13 cellular contexts compared by ENCODE assay signal in the genomic region with DNA sequence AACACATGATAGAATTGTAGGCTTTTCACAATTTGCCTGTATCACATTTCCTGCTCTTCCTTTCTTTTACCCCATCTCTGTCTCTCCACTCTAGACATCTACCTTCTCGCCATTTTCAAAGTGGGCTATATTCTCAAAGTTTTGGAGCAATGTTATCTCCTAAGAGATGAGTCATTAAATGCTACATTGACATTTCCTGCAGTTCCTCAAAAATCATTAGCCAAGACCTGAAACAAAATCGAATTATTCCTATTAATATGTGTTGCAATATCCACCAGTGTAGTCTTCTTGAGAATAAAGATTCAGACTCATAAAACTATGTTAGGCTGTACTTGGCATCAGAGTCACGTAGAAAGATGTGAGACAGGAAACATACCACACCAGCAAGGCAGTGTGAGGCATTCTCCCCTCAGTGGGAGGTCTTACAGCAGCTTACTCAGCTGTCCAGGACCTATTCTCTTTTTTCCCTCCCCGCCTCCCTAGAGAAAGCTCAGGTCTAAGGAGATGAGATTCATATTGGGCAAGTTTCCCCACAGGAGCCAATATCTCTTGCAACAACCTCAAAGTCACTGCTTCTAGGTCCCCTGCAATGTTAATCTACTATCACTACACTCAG. TPM values are rescaled to one million over a fixed set of nuclear protein-coding genes. Genes with fewer than 3 reads are reported as not detected.
DNase-seq lines count a peak whose midpoint lies in the region; ATAC-seq, FAIRE-seq and TF ChIP-seq lines count a peak whose summit lies in the region.
"Had no signal": no experiment of that assay in that cellular context is flagged by ENCODE, and none has a peak within 500 bp of the region (broad histone marks: within the 10 kb centered on the region; RNA-seq: fewer than 3 reads in every experiment).

No MANE protein-coding gene starts in this region.

- H3K4me3 Mint-ChIP-seq in stimulated activated naive B cell treated with anti-CD40 and anti-IgM and Interleukin-4, amounts not matched to agents 10 μg/mL and 1 μg/mL and 100 μg/mL, for 72 hours = no peak overlapping the region

- no peak overlapping the region for H3K27ac ChIP-seq in HepG2 (ENCODE audit: extremely low read length, insufficient read depth, low read length)
- H3K27ac ChIP-seq: C4-2B, pancreas, VCaP had no signal

- H3K9ac ChIP-seq in HepG2 (ENCODE audit: insufficient read depth, low read depth, low read length) = no peak overlapping the region

- peaks cover 15% of the 10 kb centered on the region for H3K4me1 ChIP-seq in HepG2 (ENCODE audit: insufficient read depth, low read length)
- H3K4me1 ChIP-seq: pancreas had no signal

- BruUV-seq in HepG2 (replicated peaks; lab: Mats Ljungman, UMichigan) = no TSS peak

- no peak overlapping the region for H3K4me2 ChIP-seq in HepG2 (ENCODE audit: low read depth, low read length)

- no peak for TF ChIP-seq EP300 in HepG2 (IDR thresholded peaks at IDR 0.05; ENCODE audit: low read depth in 2 of 2, low read length in 2 of 2)
- TF ChIP-seq EP300 in HepG2 (CRISPR knock-in tag; IDR thresholded peaks at IDR 0.05; ENCODE audit: borderline replicate concordance) = no peak

- H3K79me2 ChIP-seq in HepG2 (ENCODE audit: insufficient read depth, low read length) = no peaks in the 10 kb centered on the region

- H3K27me3 Mint-ChIP-seq in stimulated activated naive B cell treated with anti-CD40 and anti-IgM and Interleukin-4, amounts not matched to agents 10 μg/mL and 1 μg/mL and 100 μg/mL, for 72 hours = no peaks in the 10 kb centered on the region

- no peaks in the 10 kb centered on the region for H3K9me3 ChIP-seq in HepG2 (ENCODE audit: low read length)
- H3K9me3 ChIP-seq: pancreas had no signal

- H3K27ac Mint-ChIP-seq in stimulated activated naive B cell treated with anti-CD40 and anti-IgM and Interleukin-4, amounts not matched to agents 10 μg/mL and 1 μg/mL and 100 μg/mL, for 72 hours = no peak overlapping the region

- in situ Hi-C loops in HepG2 (cut with HindIII; ENCODE audit: extremely low pct_ligation_motif_present, low pct_unique_long_range_greater_than_20kb) = no loop called here

- no peaks in the 10 kb centered on the region for H4K20me1 ChIP-seq in HepG2 (ENCODE audit: insufficient read depth, low read length)

- peaks cover 4 to 16% of the 10 kb centered on the region in 2 experiments; a peak in 3 of 5 replicates for H3K36me3 ChIP-seq in HepG2 (replicated peaks in 1 of 2; ENCODE audit: control insufficient read depth in 1 of 2, insufficient read depth in 2 of 2, low read length in 2 of 2)
- H3K36me3 ChIP-seq: pancreas had no signal

- no peak for FAIRE-seq in HepG2 (lab: Jason Lieb, UNC)
- FAIRE-seq: pancreas had no signal

- intact Hi-C loops in HepG2 (cut with micrococcal nuclease; ENCODE audit: unreplicated experiment) = no loop called here

- TF ChIP-seq CTCF in AG04449 (IDR thresholded peaks at IDR 0.05; ENCODE audit: insufficient read depth, low read length, missing control alignments) (no peak), HepG2 (CRISPR knock-in tag; IDR thresholded peaks at IDR 0.05) (no peak)

- peak; percentile 91 for DNase-seq in AG04449 (ENCODE audit: low read depth, low spot score)
- peak; percentile 80 for DNase-seq in LHCN-M2 (ENCODE audit: low read depth)
- DNase-seq in dermis blood vessel endothelial cell = peak; percentile 89
- no peak for DNase-seq in HepG2 (ENCODE audit: low spot score)
- no peak for DNase-seq in stimulated activated naive B cell treated with anti-CD40 and anti-IgM and Interleukin-4, amounts not matched to agents 10 μg/mL and 1 μg/mL and 100 μg/mL, for 72 hours
- no peak for DNase-seq in activated gamma-delta T cell treated with Interleukin-2 at 50 U/mL for 16 hours
- DNase-seq: dorsolateral prefrontal cortex, NCI-H774, pancreas had no signal

- no peaks in the 10 kb centered on the region for H3K27me3 ChIP-seq in HepG2 (ENCODE audit: control insufficient read depth in 1 of 2, insufficient read depth in 2 of 2, low read length in 2 of 2)
- H3K27me3 ChIP-seq: dorsolateral prefrontal cortex, pancreas had no signal

- H3K9me3 Mint-ChIP-seq in stimulated activated naive B cell treated with anti-CD40 and anti-IgM and Interleukin-4, amounts not matched to agents 10 μg/mL and 1 μg/mL and 100 μg/mL, for 72 hours = no peaks in the 10 kb centered on the region

- no peaks in the 10 kb centered on the region for H3K36me3 Mint-ChIP-seq in stimulated activated naive B cell treated with anti-CD40 and anti-IgM and Interleukin-4, amounts not matched to agents 10 μg/mL and 1 μg/mL and 100 μg/mL, for 72 hours

- no peak for TF ChIP-seq POLR2A in HepG2 (IDR thresholded peaks at IDR 0.05; ENCODE audit: insufficient read depth in 1 of 2, low read depth in 2 of 2, low read length in 2 of 2)

- POLR2A ChIA-PET in AG04449 (lab: Yijun Ruan, JAX) = interaction anchor here (0.6 to 1.1 kb wide), 2 partner anchors 45 to 270 kb away, joined by 3 to 4 read pairs; no protein-coding TSS in a partner anchor
- POLR2A ChIA-PET in HepG2 (lab: Yijun Ruan, JAX) = no interaction called here

- CTCF ChIA-PET in AG04449 (lab: Yijun Ruan, JAX) = interaction anchor here (1.2 to 2.8 kb wide), 3 partner anchors 11 to 463 kb away, joined by 3 to 15 read pairs (median 4); partner anchors contain the start of gene PLPPR4
- CTCF ChIA-PET in HepG2 (lab: Yijun Ruan, JAX; ENCODE audit: low intra/inter-chr PET ratio, low total read pairs) = no interaction called here

- H2AFZ ChIP-seq in HepG2 (ENCODE audit: low read length) = no peak overlapping the region

- ATAC-seq in HepG2 (no peak), GM21528 (IDR thresholded peaks at IDR 0.05; ENCODE audit: low FRiP score, unreplicated experiment) (no peak), GM18909 (IDR thresholded peaks at IDR 0.05; ENCODE audit: poor library complexity, unreplicated experiment) (no peak)
- ATAC-seq in stimulated activated naive B cell treated with anti-CD40 and anti-IgM and Interleukin-4, amounts not matched to agents 10 μg/mL and 1 μg/mL and 100 μg/mL, for 72 hours (replicated peaks) = no peak
- ATAC-seq: pancreas had no signal

- H3K4me3 ChIP-seq in AG04449 (ENCODE audit: low read depth, low read length) (no peak overlapping the region), HepG2 (replicated peaks in 1 of 3; ENCODE audit: insufficient read depth in 1 of 3, low read depth in 2 of 3, low read length in 3 of 3) (no peak overlapping the region)
- H3K4me3 ChIP-seq: pancreas had no signal

- H3K4me1 Mint-ChIP-seq in stimulated activated naive B cell treated with anti-CD40 and anti-IgM and Interleukin-4, amounts not matched to agents 10 μg/mL and 1 μg/mL and 100 μg/mL, for 72 hours = peaks cover 0 to 9% of the 10 kb centered on the region in 2 donors

- 90% methylated on average over 4 of the region's 4 CpGs for WGBS in HepG2 (ENCODE audit: low lambda C conversion rate)

- TF ChIP-seq RAD21 in HepG2 (CRISPR knock-in tag; IDR thresholded peaks at IDR 0.05) = no peak

TF ChIP-seq in HepG2, 621 proteins besides CTCF, POLR2A, EP300 and RAD21 (continues in another document):
- no peak for TF ChIP-seq KLF13 (CRISPR knock-in tag; IDR thresholded peaks at IDR 0.05)

RNA-seq across cellular contexts. Expression of gene FRRS1, which starts 38.8 kb away (rescaled TPM):
- total RNA-seq in LHCN-M2 (2014; rRNA removed) (6.5 and 7.2 TPM in 2 replicates), dermis blood vessel endothelial cell (1.1 and 2.9 TPM in 2 replicates), HepG2 (2016; rRNA removed; fragmentation: Illumina TruSeq; extraction: Trizol) (12.0 and 23.4 TPM in 2 replicates)
- polyA plus RNA-seq in LHCN-M2 (2012) = 1.5 TPM
- 3.4 and 3.9 TPM in 2 replicates for total RNA-seq in HepG2 (2016; cell fraction: cytosol; rRNA removed; fragmentation: Illumina TruSeq; extraction: Trizol; ENCODE audit: low read depth)
- total RNA-seq in HepG2 (2016; cell fraction: insoluble cytoplasmic fraction; rRNA removed; fragmentation: Illumina TruSeq; extraction: Trizol) = 13.7 and 24.0 TPM in 2 replicates
- 3.8 and 5.4 TPM in 2 replicates for total RNA-seq in HepG2 (2016; cell fraction: membrane; rRNA removed; fragmentation: Illumina TruSeq; extraction: Trizol)
- 22.5 and 26.4 TPM in 2 replicates for total RNA-seq in HepG2 (2016; cell fraction: nucleus; rRNA removed; fragmentation: Illumina TruSeq; extraction: Trizol)
- polyA plus RNA-seq in HepG2 (2011; rRNA removed) = 22.6 and 23.2 TPM in 2 replicates
- polyA plus RNA-seq in HepG2 (2011; cell fraction: cytosol; rRNA removed) = 11.0 and 18.6 TPM in 2 replicates
- polyA plus RNA-seq in HepG2 (2011; cell fraction: nucleus; rRNA removed) = 12.6 and 15.7 TPM in 2 replicates
- polyA plus RNA-seq in HepG2 (2012) = 22.8 and 35.9 TPM in 2 replicates
- polyA plus RNA-seq in HepG2 (2016; cell fraction: cytosol; fragmentation: Illumina TruSeq; extraction: Trizol; ENCODE audit: low read depth) = 0.40 and 0.52 TPM in 2 replicates
- polyA plus RNA-seq in HepG2 (2016; cell fraction: insoluble cytoplasmic fraction; fragmentation: Illumina TruSeq; extraction: Trizol; ENCODE audit: low read depth) = 3.2 and 3.6 TPM in 2 replicates
- polyA plus RNA-seq in HepG2 (2016; cell fraction: membrane; fragmentation: Illumina TruSeq; extraction: Trizol; ENCODE audit: low read depth) = 0.48 and 2.5 TPM in 2 replicates
- 8.7 and 11.7 TPM in 2 replicates for polyA plus RNA-seq in HepG2 (2016; cell fraction: nucleus; fragmentation: Illumina TruSeq; extraction: Trizol; ENCODE audit: insufficient read depth, low read depth)
- 11.4 and 80.8 TPM in 2 replicates for polyA minus RNA-seq in HepG2 (2011; rRNA and poly(A)+ RNA removed; ENCODE audit: low replicate concordance)
- 42.1 and 48.8 TPM in 2 replicates for polyA minus RNA-seq in HepG2 (2011; cell fraction: cytosol; rRNA and poly(A)+ RNA removed)
- polyA minus RNA-seq in HepG2 (2011; cell fraction: nucleus; rRNA and poly(A)+ RNA removed) = 48.9 and 62.4 TPM in 2 replicates

Comparison
In these comparisons a context has a peak if more than half of its experiments do, and no peak if none do; other contexts are left out.
1. DNase-seq: peak in AG04449 (single experiment), LHCN-M2 (single experiment) and dermis blood vessel endothelial cell (single experiment); none in HepG2 (single experiment), stimulated activated naive B cell treated with anti-CD40 and anti-IgM and Interleukin-4, amounts not matched to agents 10 μg/mL and 1 μg/mL and 100 μg/mL, for 72 hours (single experiment) and activated gamma-delta T cell treated with Interleukin-2 at 50 U/mL for 16 hours (single experiment).